20 cellular contexts compared by ENCODE assay signal in the genomic region with DNA sequence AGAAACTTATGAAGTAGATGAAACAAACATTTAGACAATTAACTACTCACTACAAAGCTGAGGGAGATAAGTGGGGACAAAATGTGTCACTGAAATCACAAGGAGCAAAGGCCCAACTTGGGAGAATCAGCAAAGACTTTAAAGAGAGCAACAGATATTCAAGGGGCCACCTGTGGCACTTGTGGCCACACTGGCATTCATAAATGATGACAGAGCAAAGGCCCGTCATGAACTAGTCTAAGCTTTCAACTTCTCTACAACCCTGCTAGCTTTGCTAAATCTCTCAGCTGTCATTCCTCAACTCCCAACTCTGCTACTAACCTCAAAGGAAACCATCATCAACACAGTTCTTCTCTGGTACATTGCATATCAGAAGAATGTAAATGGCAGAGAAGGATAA.
"Had no signal": no experiment of that assay in that cellular context is flagged by ENCODE, and none has a peak within 500 bp of the region (broad histone marks: within the 10 kb centered on the region; RNA-seq: fewer than 3 reads in every experiment).

No MANE protein-coding gene starts in this region.

- ATAC-seq: activated CD4-positive, CD25-positive, alpha-beta regulatory T cell treated with anti-CD3 and anti-CD28 coated beads, Interleukin-2, amount 50 U/mL, for 24 hours; activated CD8-positive, alpha-beta T cell treated with anti-CD3 and anti-CD28 coated beads for 36 hours; Panc1 had no signal

- DNase-seq: activated CD4-positive, alpha-beta T cell treated with anti-CD3 and anti-CD28 coated beads for 4 hours; activated CD8-positive, alpha-beta memory T cell treated with anti-CD3 and anti-CD28 coated beads, Interleukin-2, amount 50 U/mL, for 4 hours; activated CD8-positive, alpha-beta T cell treated with anti-CD3 and anti-CD28 coated beads for 36 hours; activated naive CD4-positive, alpha-beta T cell treated with anti-CD3 and anti-CD28 coated beads, Interleukin-2, amount 50 U/mL, for 16 hours; activated naive CD8-positive, alpha-beta T cell treated with anti-CD3 and anti-CD28 coated beads, Interleukin-2, amount 10 ng/mL, durations not matched to agents 7 days and 5 days; adrenal gland; anterior cingulate cortex; central memory CD4-positive, alpha-beta T cell; Karpas-422; NCI-H146; NCI-H1930; NCI-H2171; NCI-H2227 treated with DMSO at 0.1 percent for 48 hours; NCI-H526; NCI-H774; OCI-M1; SHP77 had no signal

- H3K4me1 ChIP-seq: breast epithelium had no signal

- H3K9me3 ChIP-seq: adrenal gland, breast epithelium had no signal

- H3K27me3 ChIP-seq: adrenal gland, breast epithelium had no signal

- H3K27ac ChIP-seq: breast epithelium had no signal

- H3K36me3 ChIP-seq: adrenal gland, breast epithelium had no signal

- H3K4me3 ChIP-seq: adrenal gland, breast epithelium had no signal
